ENCODE assay signal across 25 cellular contexts in the genomic region with DNA sequence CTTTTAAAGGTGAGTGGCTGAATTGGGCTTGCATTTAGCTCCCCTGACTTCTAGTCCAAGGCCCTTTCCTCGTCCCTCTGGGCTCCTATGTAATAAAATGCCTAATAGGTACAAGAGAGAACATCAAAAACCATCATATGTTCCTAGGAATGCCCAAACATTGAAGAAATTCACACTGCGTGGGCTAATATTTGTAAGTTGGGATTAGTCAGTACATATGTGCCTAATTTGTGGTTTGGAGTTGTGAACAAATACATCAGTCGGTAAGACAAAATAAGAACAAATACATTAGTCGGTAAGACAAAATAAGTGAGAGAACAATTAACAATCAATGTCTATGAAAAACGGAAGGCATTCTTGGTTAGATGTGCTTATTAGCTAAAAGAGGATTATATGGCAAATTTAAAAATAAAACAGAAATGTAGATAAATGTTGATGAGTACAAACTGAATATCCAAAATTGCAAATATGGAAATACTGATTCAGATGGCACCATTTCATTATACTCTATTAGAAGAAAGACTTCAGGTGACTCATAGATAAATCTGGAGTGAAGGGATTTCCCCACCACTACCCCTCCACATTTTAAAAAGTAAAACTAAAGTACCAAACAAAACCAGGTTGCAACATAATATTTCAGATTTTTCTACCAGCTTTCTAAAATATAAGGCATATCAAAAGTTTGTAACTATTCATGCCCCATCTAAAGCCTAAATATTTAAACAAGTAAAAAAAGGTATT.
DNase-seq lines count a peak whose midpoint lies in the region; ATAC-seq, FAIRE-seq and TF ChIP-seq lines count a peak whose summit lies in the region.
"Had no signal": no experiment of that assay in that cellular context is flagged by ENCODE, and none has a peak within 500 bp of the region (broad histone marks: within the 10 kb centered on the region; RNA-seq: fewer than 3 reads in every experiment).

No MANE protein-coding gene starts in this region.

- no peak for TF ChIP-seq POLR2A in GM12878 (IDR thresholded peaks at IDR 0.05; ENCODE audit: low read depth, low read length)
- TF ChIP-seq POLR2A in HepG2 (IDR thresholded peaks at IDR 0.05; ENCODE audit: insufficient read depth in 1 of 2, low read depth in 2 of 2, low read length in 2 of 2) = no peak

- no peak overlapping the region for H3K27ac ChIP-seq in GM23248
- H3K27ac ChIP-seq in GM12878 (ENCODE audit: control insufficient read depth, insufficient read depth) = no peak overlapping the region
- no peak overlapping the region for H3K27ac ChIP-seq in HepG2 (ENCODE audit: extremely low read length, insufficient read depth, low read length)
- H3K27ac ChIP-seq: cardiac muscle cell had no signal

- H3K4me1 Mint-ChIP-seq in natural killer cell treated with Interleukin-12 subunit alpha and Interleukin-12 subunit beta and Interleukin-15 and Interleukin-18, amount 100 ng/mL, for 72 hours (ENCODE audit: low read depth in 2 of 2) = peaks cover 25 to 44% of the 10 kb centered on the region in 2 donors
- H3K4me1 Mint-ChIP-seq in natural killer cell (peaks cover 0 to 13% of the 10 kb centered on the region in 2 donors), WTC11 (0 out of 2 replicates have a peak, but pooled peaks cover 4% of the 10 kb centered on the region)

- no peaks in the 10 kb centered on the region for H3K9me2 ChIP-seq in GM23248 (ENCODE audit: insufficient read depth)

- no peaks in the 10 kb centered on the region for H3K27me3 ChIP-seq in GM23248 (replicated peaks; ENCODE audit: insufficient read depth)
- H3K27me3 ChIP-seq in GM12878 (replicated peaks in 1 of 2; ENCODE audit: control insufficient read depth in 2 of 2, insufficient read depth in 2 of 2, low read length in 1 of 2) = no peaks in the 10 kb centered on the region
- no peaks in the 10 kb centered on the region for H3K27me3 ChIP-seq in HepG2 (ENCODE audit: control insufficient read depth in 1 of 2, insufficient read depth in 2 of 2, low read length in 2 of 2)
- H3K27me3 ChIP-seq: cardiac muscle cell had no signal

- H3K36me3 Mint-ChIP-seq in natural killer cell treated with Interleukin-12 subunit alpha and Interleukin-12 subunit beta and Interleukin-15 and Interleukin-18, amount 100 ng/mL, for 72 hours = peaks cover 17% of the 10 kb centered on the region
- H3K36me3 Mint-ChIP-seq in natural killer cell = peaks cover 7% of the 10 kb centered on the region
- no peaks in the 10 kb centered on the region for H3K36me3 Mint-ChIP-seq in WTC11

- peaks cover 4% of the 10 kb centered on the region for H3K9me3 Mint-ChIP-seq in natural killer cell treated with Interleukin-12 subunit alpha and Interleukin-12 subunit beta and Interleukin-15 and Interleukin-18, amount 100 ng/mL, for 72 hours
- H3K9me3 Mint-ChIP-seq in natural killer cell = no peaks in the 10 kb centered on the region
- no peaks in the 10 kb centered on the region for H3K9me3 Mint-ChIP-seq in WTC11
- H3K9me3 Mint-ChIP-seq: CD8-positive, alpha-beta T cell; memory B cell; stimulated activated memory B cell treated with anti-CD40 and anti-IgM and Interleukin-4, amounts not matched to agents 10 μg/mL and 1 μg/mL and 100 μg/mL, for 72 hours had no signal

- no peaks in the 10 kb centered on the region; the same call in 1 of the 2 replicates for H3F3A ChIP-seq in GM23248 (ENCODE audit: insufficient read depth)

- in situ Hi-C loops in GM23248 (cut with MboI) (no loop called here), GM12878 (cut with MboI) (no loop called here), HepG2 (cut with HindIII; ENCODE audit: extremely low pct_ligation_motif_present, low pct_unique_long_range_greater_than_20kb) (no loop called here)

- H3K27ac Mint-ChIP-seq in natural killer cell treated with Interleukin-12 subunit alpha and Interleukin-12 subunit beta and Interleukin-15 and Interleukin-18, amount 100 ng/mL, for 72 hours = peak overlapping the region; percentile 63 to 83
- H3K27ac Mint-ChIP-seq in natural killer cell (no peak overlapping the region), WTC11 (no peak overlapping the region)
- H3K27ac Mint-ChIP-seq: CD8-positive, alpha-beta T cell; memory B cell; stimulated activated memory B cell treated with anti-CD40 and anti-IgM and Interleukin-4, amounts not matched to agents 10 μg/mL and 1 μg/mL and 100 μg/mL, for 72 hours had no signal

- H3K36me3 ChIP-seq in GM23248 (ENCODE audit: low read depth) (no peaks in the 10 kb centered on the region), GM12878 (ENCODE audit: control insufficient read depth in 2 of 2, insufficient read depth in 2 of 2, low read length in 1 of 2) (no peaks in the 10 kb centered on the region), HepG2 (replicated peaks in 1 of 2; ENCODE audit: control insufficient read depth in 1 of 2, insufficient read depth in 2 of 2, low read length in 2 of 2) (no peaks in the 10 kb centered on the region)
- H3K36me3 ChIP-seq: cardiac muscle cell, HAP-1 had no signal

- H3K4me3 Mint-ChIP-seq in natural killer cell treated with Interleukin-12 subunit alpha and Interleukin-12 subunit beta and Interleukin-15 and Interleukin-18, amount 100 ng/mL, for 72 hours = peak overlapping the region; percentile 62
- H3K4me3 Mint-ChIP-seq in natural killer cell = no peak overlapping the region
- no peak overlapping the region for H3K4me3 Mint-ChIP-seq in WTC11
- H3K4me3 Mint-ChIP-seq: CD8-positive, alpha-beta T cell; memory B cell; stimulated activated memory B cell treated with anti-CD40 and anti-IgM and Interleukin-4, amounts not matched to agents 10 μg/mL and 1 μg/mL and 100 μg/mL, for 72 hours had no signal

- no peak for FAIRE-seq in GM12878 (lab: Jason Lieb, UNC)
- no peak for FAIRE-seq in HepG2 (lab: Jason Lieb, UNC)

- H3K4me3 ChIP-seq in GM23248 = no peak overlapping the region
- H3K4me3 ChIP-seq in GM12878 = no peak overlapping the region
- no peak overlapping the region for H3K4me3 ChIP-seq in HepG2 (replicated peaks in 1 of 3; ENCODE audit: insufficient read depth in 1 of 3, low read depth in 2 of 3, low read length in 3 of 3)
- H3K4me3 ChIP-seq: cardiac muscle cell, HAP-1, skin epidermis had no signal

- peaks cover 13% of the 10 kb centered on the region for H3K4me1 ChIP-seq in GM23248 (ENCODE audit: insufficient read depth)
- no peaks in the 10 kb centered on the region for H3K4me1 ChIP-seq in GM12878 (ENCODE audit: control insufficient read depth, insufficient read depth, low read length)
- peaks cover 10% of the 10 kb centered on the region for H3K4me1 ChIP-seq in HepG2 (ENCODE audit: insufficient read depth, low read length)
- H3K4me1 ChIP-seq: HAP-1 had no signal

- ATAC-seq in natural killer cell treated with Interleukin-12 subunit alpha and Interleukin-12 subunit beta and Interleukin-15 and Interleukin-18, amount 100 ng/mL, for 72 hours = peak; percentile 57 to 70
- ATAC-seq in natural killer cell (no peak), GM12878 (peak; percentile 44; the same call in 2 of the 3 replicates), HepG2 (no peak), WTC11 (no peak)
- ATAC-seq: CD8-positive, alpha-beta T cell; Panc1; stimulated activated memory B cell treated with anti-CD40 and anti-IgM and Interleukin-4, amounts not matched to agents 10 μg/mL and 1 μg/mL and 100 μg/mL, for 72 hours had no signal

- no peaks in the 10 kb centered on the region for H3K27me3 Mint-ChIP-seq in natural killer cell treated with Interleukin-12 subunit alpha and Interleukin-12 subunit beta and Interleukin-15 and Interleukin-18, amount 100 ng/mL, for 72 hours
- no peaks in the 10 kb centered on the region for H3K27me3 Mint-ChIP-seq in natural killer cell (ENCODE audit: low read depth in 2 of 2)
- H3K27me3 Mint-ChIP-seq in WTC11 (ENCODE audit: low read depth) = no peaks in the 10 kb centered on the region
- H3K27me3 Mint-ChIP-seq: memory B cell; stimulated activated memory B cell treated with anti-CD40 and anti-IgM and Interleukin-4, amounts not matched to agents 10 μg/mL and 1 μg/mL and 100 μg/mL, for 72 hours had no signal

- RAD21 ChIA-PET in GM12878 (lab: Charles Lee; ENCODE audit: unreplicated experiment) = no interaction called here

- SMC1A ChIA-PET in GM12878 (lab: Charles Lee; ENCODE audit: uncharacterized antibody, unreplicated experiment) = interaction anchor here (0.6 to 1.8 kb wide), 5 partner anchors 11 to 154 kb away, joined by 3 to 6 read pairs (median 4); no protein-coding TSS in a partner anchor

- no peak overlapping the region for H2AFZ ChIP-seq in GM23248
- no peak overlapping the region for H2AFZ ChIP-seq in GM12878 (ENCODE audit: control insufficient read depth, low read depth, low read length)
- no peak overlapping the region for H2AFZ ChIP-seq in HepG2 (ENCODE audit: low read length)

- H3K79me2 ChIP-seq in GM23248 (ENCODE audit: insufficient read depth) (no peaks in the 10 kb centered on the region), GM12878 (ENCODE audit: control insufficient read depth, insufficient read depth, low read length) (no peaks in the 10 kb centered on the region), HepG2 (ENCODE audit: insufficient read depth, low read length) (no peaks in the 10 kb centered on the region)

- TF ChIP-seq RAD21 in GM12878 (IDR thresholded peaks at IDR 0.05; ENCODE audit: insufficient read depth, low read depth, low read length) (no peak), HepG2 (CRISPR knock-in tag; IDR thresholded peaks at IDR 0.05) (no peak)

- H3K9ac ChIP-seq in GM23248 (no peak overlapping the region), GM12878 (ENCODE audit: control insufficient read depth, insufficient read depth, low read length) (no peak overlapping the region), HepG2 (ENCODE audit: insufficient read depth, low read depth, low read length) (no peak overlapping the region)

- intact Hi-C loops in natural killer cell (cut with micrococcal nuclease) (no loop called here), GM12878 (cut with micrococcal nuclease; ENCODE audit: unreplicated experiment) (no loop called here), HepG2 (cut with micrococcal nuclease; ENCODE audit: unreplicated experiment) (no loop called here)

- no peak for TF ChIP-seq EP300 in GM12878 (IDR thresholded peaks at IDR 0.05; ENCODE audit: borderline replicate concordance in 1 of 2, control insufficient read depth in 1 of 2, low read depth in 2 of 2, low read length in 2 of 2)
- TF ChIP-seq EP300 in HepG2 (IDR thresholded peaks at IDR 0.05; ENCODE audit: low read depth in 2 of 2, low read length in 2 of 2) = no peak
- TF ChIP-seq EP300 in HepG2 (CRISPR knock-in tag; IDR thresholded peaks at IDR 0.05; ENCODE audit: borderline replicate concordance) = no peak

- H3K9me3 ChIP-seq in GM23248 (ENCODE audit: low read depth) (no peaks in the 10 kb centered on the region), GM12878 (replicated peaks; ENCODE audit: control insufficient read depth, insufficient read depth, low read length) (no peaks in the 10 kb centered on the region), HepG2 (ENCODE audit: low read length) (no peaks in the 10 kb centered on the region)
- H3K9me3 ChIP-seq: HAP-1 had no signal

- no peaks in the 10 kb centered on the region for H4K20me1 ChIP-seq in GM23248 (ENCODE audit: insufficient read depth)
- H4K20me1 ChIP-seq in GM12878 (ENCODE audit: control insufficient read depth, insufficient read depth) = no peaks in the 10 kb centered on the region
- H4K20me1 ChIP-seq in HepG2 (ENCODE audit: insufficient read depth, low read length) = no peaks in the 10 kb centered on the region

- DNase-seq in natural killer cell treated with Interleukin-12 subunit alpha and Interleukin-12 subunit beta and Interleukin-15 and Interleukin-18, amount 100 ng/mL, for 72 hours (ENCODE audit: low spot score) = peak; percentile 64
- no peak for DNase-seq in natural killer cell
- peak; percentile 60 for DNase-seq in GM23248
- no peak for DNase-seq in GM12878 (ENCODE audit: low read depth, low spot score)
- no peak for DNase-seq in HepG2 (ENCODE audit: low spot score)
- DNase-seq in WTC11 (ENCODE audit: low spot score) = no peak
- DNase-seq in NCI-H2107 treated with DMSO at 0.1 percent for 48 hours (lab: John Stamatoyannopoulos, UW; ENCODE audit: unreplicated experiment) = no peak
- DNase-seq: amygdala; CD8-positive, alpha-beta T cell; cortex of kidney; DMS153; head of caudate nucleus; IMR-90; NCI-H1417 treated with DMSO at 0.1 percent for 48 hours; NCI-H2107; NCI-H524; NK-92 treated with Interleukin-12 subunit alpha and Interleukin-12 subunit beta, amount 100 ng/mL, for 24 hours; nucleus accumbens; stimulated activated CD4-positive, alpha-beta T cell treated with anti-CD3 and anti-CD28 coated beads, Interleukin-1b, Interleukin-23, amount 100 ng/mL, for 48 hours had no signal

- TF ChIP-seq CTCF in natural killer cell (IDR thresholded peaks at IDR 0.05) (no peak), GM12878 (IDR thresholded peaks at IDR 0.05 in 2 of 3, conservative IDR thresholded peaks at IDR 0.05 in 1 of 3; ENCODE audit: control insufficient read depth in 2 of 3, extremely low read depth in 1 of 3, insufficient read depth in 1 of 3, low read depth in 3 of 3, low read length in 3 of 3) (no peak), HepG2 (CRISPR knock-in tag; IDR thresholded peaks at IDR 0.05) (no peak), WTC11 (IDR thresholded peaks at IDR 0.05) (no peak)

- BruUV-seq in GM12878 (replicated peaks; lab: Mats Ljungman, UMichigan) (no TSS peak), HepG2 (replicated peaks; lab: Mats Ljungman, UMichigan) (no TSS peak)

- WGBS in GM23248 (ENCODE audit: low coverage in 1 of 2, low lambda C conversion rate in 2 of 2, missing lambda C conversion rate in 2 of 2), 2 experiments = 10 to 16% methylated on average over 5 of the region's 5 CpGs
- 71% methylated on average over 5 of the region's 5 CpGs for WGBS in GM12878 (ENCODE audit: insufficient coverage, insufficient replicate concordance, low lambda C conversion rate, missing lambda C conversion rate)
- WGBS in HepG2 (ENCODE audit: low lambda C conversion rate) = 90% methylated on average over 5 of the region's 5 CpGs

- CTCF ChIA-PET in GM12878 (lab: Yijun Ruan, JAX) (interaction anchor here (0.9 to 1.6 kb wide), 3 partner anchors 9 to 32 kb away, joined by 3 to 5 read pairs (median 3); no protein-coding TSS in a partner anchor), HepG2 (lab: Yijun Ruan, JAX; ENCODE audit: low intra/inter-chr PET ratio, low total read pairs) (no interaction called here), WTC11 (lab: Charles Lee) (interaction anchor here (1.1 kb wide), 1 partner anchor 255 kb away, joined by 3 read pairs; no protein-coding TSS in a partner anchor)

- H3K4me2 ChIP-seq in GM23248 (ENCODE audit: unreplicated experiment) (peak overlapping the region; percentile 23), GM12878 (ENCODE audit: control insufficient read depth, insufficient read depth) (no peak overlapping the region), HepG2 (ENCODE audit: low read depth, low read length) (no peak overlapping the region)

- POLR2A ChIA-PET in GM12878 (lab: Charles Lee) = no interaction called here
- POLR2A ChIA-PET in HepG2 (lab: Yijun Ruan, JAX) = no interaction called here
- POLR2A ChIA-PET in WTC11 (lab: Charles Lee) = no interaction called here

Comparison
In these comparisons a context has a peak if more than half of its experiments do, and no peak if none do; other contexts are left out.
1. ATAC-seq: peak in natural killer cell treated with Interleukin-12 subunit alpha and Interleukin-12 subunit beta and Interleukin-15 and Interleukin-18, amount 100 ng/mL, for 72 hours (2 of 2) and GM12878 (single experiment); none in natural killer cell (0 of 3), HepG2 (single experiment) and WTC11 (single experiment).
2. DNase-seq: peak in natural killer cell treated with Interleukin-12 subunit alpha and Interleukin-12 subunit beta and Interleukin-15 and Interleukin-18, amount 100 ng/mL, for 72 hours (single experiment) and GM23248 (single experiment); none in natural killer cell (single experiment), GM12878 (single experiment), HepG2 (single experiment), WTC11 (single experiment) and NCI-H2107 treated with DMSO at 0.1 percent for 48 hours (single experiment).
3. H3K27ac Mint-ChIP-seq: peak in natural killer cell treated with Interleukin-12 subunit alpha and Interleukin-12 subunit beta and Interleukin-15 and Interleukin-18, amount 100 ng/mL, for 72 hours (2 of 2); none in natural killer cell (0 of 2) and WTC11 (single experiment).